ENCODE assay signal across 2 cellular contexts in the genomic region with DNA sequence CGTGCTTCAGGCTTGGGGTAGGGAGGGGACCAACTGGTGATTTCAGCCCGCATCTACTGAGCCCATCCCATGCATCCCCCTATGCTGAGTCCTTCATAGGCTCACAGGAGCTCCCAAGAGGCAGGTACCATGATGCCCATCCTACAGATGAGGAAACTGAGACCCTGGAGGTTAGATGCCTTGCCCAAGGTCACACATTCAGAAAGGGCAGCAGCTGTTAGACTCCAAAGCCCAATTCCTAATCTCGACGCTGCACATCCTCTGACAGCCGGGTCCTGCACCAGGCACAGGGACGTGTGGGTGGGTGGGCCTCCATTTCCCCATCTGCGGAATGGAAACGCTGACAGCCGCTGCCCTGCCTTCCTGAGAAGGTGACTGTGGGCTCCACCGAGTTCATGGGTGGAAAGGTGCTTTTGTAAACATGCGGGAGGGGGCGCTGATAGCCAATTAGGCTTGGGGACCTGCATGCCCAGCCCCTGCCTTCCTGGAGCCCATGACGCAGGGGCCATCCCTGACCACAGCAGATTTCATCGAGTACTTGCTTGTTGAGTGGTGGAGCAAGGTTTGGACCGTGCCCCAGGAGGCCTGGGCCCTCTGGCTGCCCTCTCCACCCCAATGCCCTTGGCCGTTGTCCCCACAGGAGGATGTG.
A peak's percentile ranks its signal among the peaks of the same experiment; 100 is the strongest.
TF ChIP-seq lines count a peak whose summit lies in the region.

No MANE protein-coding gene starts in this region.

TF ChIP-seq in GM23338, 12 proteins besides CTCF, POLR2A, EP300 and RAD21 (continued from another document):
- TF ChIP-seq, protein P1, sequence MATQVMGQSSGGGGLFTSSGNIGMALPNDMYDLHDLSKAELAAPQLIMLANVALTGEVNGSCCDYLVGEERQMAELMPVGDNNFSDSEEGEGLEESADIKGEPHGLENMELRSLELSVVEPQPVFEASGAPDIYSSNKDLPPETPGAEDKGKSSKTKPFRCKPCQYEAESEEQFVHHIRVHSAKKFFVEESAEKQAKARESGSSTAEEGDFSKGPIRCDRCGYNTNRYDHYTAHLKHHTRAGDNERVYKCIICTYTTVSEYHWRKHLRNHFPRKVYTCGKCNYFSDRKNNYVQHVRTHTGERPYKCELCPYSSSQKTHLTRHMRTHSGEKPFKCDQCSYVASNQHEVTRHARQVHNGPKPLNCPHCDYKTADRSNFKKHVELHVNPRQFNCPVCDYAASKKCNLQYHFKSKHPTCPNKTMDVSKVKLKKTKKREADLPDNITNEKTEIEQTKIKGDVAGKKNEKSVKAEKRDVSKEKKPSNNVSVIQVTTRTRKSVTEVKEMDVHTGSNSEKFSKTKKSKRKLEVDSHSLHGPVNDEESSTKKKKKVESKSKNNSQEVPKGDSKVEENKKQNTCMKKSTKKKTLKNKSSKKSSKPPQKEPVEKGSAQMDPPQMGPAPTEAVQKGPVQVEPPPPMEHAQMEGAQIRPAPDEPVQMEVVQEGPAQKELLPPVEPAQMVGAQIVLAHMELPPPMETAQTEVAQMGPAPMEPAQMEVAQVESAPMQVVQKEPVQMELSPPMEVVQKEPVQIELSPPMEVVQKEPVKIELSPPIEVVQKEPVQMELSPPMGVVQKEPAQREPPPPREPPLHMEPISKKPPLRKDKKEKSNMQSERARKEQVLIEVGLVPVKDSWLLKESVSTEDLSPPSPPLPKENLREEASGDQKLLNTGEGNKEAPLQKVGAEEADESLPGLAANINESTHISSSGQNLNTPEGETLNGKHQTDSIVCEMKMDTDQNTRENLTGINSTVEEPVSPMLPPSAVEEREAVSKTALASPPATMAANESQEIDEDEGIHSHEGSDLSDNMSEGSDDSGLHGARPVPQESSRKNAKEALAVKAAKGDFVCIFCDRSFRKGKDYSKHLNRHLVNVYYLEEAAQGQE (IDR thresholded peaks at IDR 0.05; ENCODE audit: unreplicated experiment): no peak
- TF ChIP-seq POLR2AphosphoS5 (IDR thresholded peaks at IDR 0.05; ENCODE audit: low read depth) (no peak), ZNF114 (CRISPR knock-in tag; IDR thresholded peaks at IDR 0.05) (no peak), STAT1 (IDR thresholded peaks at IDR 0.05; ENCODE audit: unreplicated experiment) (no peak), CREB1 (CRISPR knock-in tag; IDR thresholded peaks at IDR 0.05; ENCODE audit: low read depth) (no peak), NANOG (IDR thresholded peaks at IDR 0.05; ENCODE audit: borderline replicate concordance) (no peak)

TF ChIP-seq in WTC11, 78 proteins besides CTCF, POLR2A, EP300 and RAD21 (continued from another document):
- TF ChIP-seq, protein P2, sequence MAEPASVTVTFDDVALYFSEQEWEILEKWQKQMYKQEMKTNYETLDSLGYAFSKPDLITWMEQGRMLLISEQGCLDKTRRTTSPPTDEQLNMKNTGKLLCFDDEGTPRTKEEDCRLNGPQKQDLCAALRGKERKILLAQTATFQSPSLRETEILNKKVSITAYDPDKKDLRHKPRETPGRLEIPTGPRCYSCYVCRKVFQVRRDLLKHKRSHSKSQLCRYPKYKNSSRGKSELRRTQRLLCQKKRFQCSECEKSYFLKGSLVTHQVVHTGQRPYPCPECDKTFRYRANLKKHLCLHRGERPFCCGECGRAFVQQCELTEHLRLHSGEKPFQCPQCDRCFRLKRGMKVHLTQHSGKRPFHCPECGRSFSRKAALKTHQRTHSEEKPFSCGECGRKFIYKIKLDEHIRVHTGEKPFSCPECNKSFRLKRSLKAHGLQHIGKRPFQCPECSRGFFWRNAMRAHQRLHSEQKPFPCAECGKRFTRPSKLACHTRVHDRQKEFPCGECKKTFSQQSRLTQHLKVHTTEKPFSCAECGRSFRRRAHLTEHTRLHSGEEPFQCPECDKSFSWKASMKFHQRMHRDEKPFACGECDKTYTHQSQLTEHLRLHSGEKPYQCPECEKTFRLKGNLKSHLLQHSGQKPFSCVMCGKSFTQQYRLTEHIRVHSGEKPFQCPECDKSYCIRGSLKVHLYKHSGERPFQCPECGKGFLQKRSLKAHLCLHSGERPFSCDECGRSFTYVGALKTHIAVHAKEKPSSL (CRISPR knock-in tag; conservative IDR thresholded peaks at IDR 0.05): no peak
- TF ChIP-seq ERG (CRISPR knock-in tag; IDR thresholded peaks at IDR 0.05) (no peak), ESRRA (CRISPR knock-in tag; IDR thresholded peaks at IDR 0.05; ENCODE audit: borderline replicate concordance) (0 out of 2 replicates have a peak, but pooled peaks have one; percentile 84)
